1 cellular context compared by ENCODE assay signal in genomic region chrX:120561634-120562568, GRCh38.
TF ChIP-seq lines count a peak whose summit lies in the region.

No MANE protein-coding gene starts in this region.

TF ChIP-seq in HepG2, 621 proteins besides CTCF, POLR2A, EP300 and RAD21 (continued from another document):
- TF ChIP-seq DRAP1 (CRISPR knock-in tag; IDR thresholded peaks at IDR 0.05) (0 out of 2 replicates have a peak, but pooled peaks have one; percentile 40), POLR2AphosphoS5 (IDR thresholded peaks at IDR 0.05; ENCODE audit: low read depth, low read length) (peak; percentile 39; the same call in 1 of the 2 replicates), ELF1 (CRISPR knock-in tag; IDR thresholded peaks at IDR 0.05) (no peak), ZGPAT (CRISPR knock-in tag; IDR thresholded peaks at IDR 0.05) (no peak)
